ENCODE assay signal across 28 cellular contexts in the genomic region with DNA sequence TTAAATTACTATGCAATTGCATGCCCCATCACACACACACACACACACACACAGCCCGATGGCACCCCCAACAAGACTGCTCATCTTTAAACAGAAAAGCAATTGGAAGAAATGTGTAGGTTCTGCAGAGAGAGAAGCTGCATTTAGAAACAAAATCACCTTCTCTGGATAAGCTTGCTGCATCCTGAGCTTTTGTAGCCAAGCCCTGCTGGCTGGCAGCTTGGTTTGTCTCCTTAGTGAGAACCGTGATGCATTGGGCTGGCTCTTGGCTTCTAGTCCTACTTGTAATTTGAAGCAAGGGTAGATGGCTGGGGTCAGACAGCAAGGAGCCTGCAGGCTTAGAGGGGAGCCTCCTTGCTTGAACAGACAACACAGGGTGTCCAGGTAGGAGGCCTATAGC.
"Had no signal": no experiment of that assay in that cellular context is flagged by ENCODE, and none has a peak within 500 bp of the region (broad histone marks: within the 10 kb centered on the region; RNA-seq: fewer than 3 reads in every experiment).

No MANE protein-coding gene starts in this region.

- H3K4me1 ChIP-seq: adrenal gland, body of pancreas, colonic mucosa, gastroesophageal sphincter had no signal

- H3K4me3 ChIP-seq: adrenal gland, body of pancreas, colonic mucosa, esophagus squamous epithelium, gastroesophageal sphincter, heart right ventricle had no signal

- H3K9me3 ChIP-seq: adrenal gland, body of pancreas, colonic mucosa, esophagus squamous epithelium, heart right ventricle had no signal

- H3K27ac ChIP-seq: adrenal gland, body of pancreas, colonic mucosa, esophagus squamous epithelium, gastroesophageal sphincter, heart right ventricle had no signal

- ATAC-seq: activated CD4-positive, alpha-beta T cell treated with anti-CD3 and anti-CD28 coated beads for 36 hours; activated CD8-positive, alpha-beta memory T cell treated with anti-CD3 and anti-CD28 coated beads, Interleukin-2, amount 10 ng/mL, durations not matched to agents 7 days and 5 days; activated CD8-positive, alpha-beta T cell treated with anti-CD3 and anti-CD28 coated beads, Interleukin-2, amount 10 ng/mL, durations not matched to agents 7 days and 5 days; activated naive CD8-positive, alpha-beta T cell treated with anti-CD3 and anti-CD28 coated beads, Interleukin-2, amount 50 U/mL, for 24 hours; body of pancreas; gastroesophageal sphincter; heart right ventricle had no signal

- DNase-seq: activated CD4-positive, alpha-beta memory T cell treated with anti-CD3 and anti-CD28 coated beads for 36 hours; activated CD4-positive, alpha-beta T cell treated with anti-CD3 and anti-CD28 coated beads for 36 hours; activated CD4-positive, alpha-beta T cell treated with anti-CD3 and anti-CD28 coated beads, Interleukin-2, amount 10 ng/mL, durations not matched to agents 24 days and 14 days; activated CD4-positive, CD25-positive, alpha-beta regulatory T cell; activated CD4-positive, CD25-positive, alpha-beta regulatory T cell treated with anti-CD3 and anti-CD28 coated beads, Interleukin-2, amount 50 U/mL, for 72 hours; activated CD8-positive, alpha-beta memory T cell treated with anti-CD3 and anti-CD28 coated beads, Interleukin-2, amount 10 ng/mL, durations not matched to agents 7 days and 5 days; activated CD8-positive, alpha-beta memory T cell treated with anti-CD3 and anti-CD28 coated beads, Interleukin-2, amount 50 U/mL, for 4 hours; activated CD8-positive, alpha-beta T cell treated with anti-CD3 and anti-CD28 coated beads, Interleukin-2, amount 10 ng/mL, durations not matched to agents 7 days and 5 days; activated effector memory CD4-positive, alpha-beta T cell treated with anti-CD3 and anti-CD28 coated beads, Interleukin-2, amount 50 U/mL, for 16 hours; activated naive CD4-positive, alpha-beta T cell treated with anti-CD3 and anti-CD28 coated beads for 36 hours; activated naive CD8-positive, alpha-beta T cell treated with anti-CD3 and anti-CD28 coated beads for 36 hours; activated naive CD8-positive, alpha-beta T cell treated with anti-CD3 and anti-CD28 coated beads, Interleukin-2, amount 50 U/mL, for 24 hours; activated T-cell treated with anti-CD3 and anti-CD28 coated beads, Interleukin-2, amount 50 U/mL, for 1 hour; activated T-cell treated with anti-CD3 and anti-CD28 coated beads, Interleukin-2, amount 50 U/mL, for 48 hours; adrenal gland; aorta; body of pancreas; caudate nucleus; cerebellar nuclear complex; colonic mucosa; effector CD8-positive, alpha-beta T cell; esophagus squamous epithelium; foreskin melanocyte; heart right ventricle; T-helper 2 cell had no signal

- FAIRE-seq: endometrium, endothelial cell of umbilical vein had no signal

- H3K27me3 ChIP-seq: adrenal gland, body of pancreas, colonic mucosa, esophagus squamous epithelium, gastroesophageal sphincter had no signal

- H3K36me3 ChIP-seq: adrenal gland, colonic mucosa, esophagus squamous epithelium, gastroesophageal sphincter, heart right ventricle had no signal
